Comparison of ENCODE assay signal across 19 cellular contexts in genomic region chr17:40625311-40625710, GRCh38. TPM values are rescaled to one million over a fixed set of nuclear protein-coding genes. Genes with fewer than 3 reads are reported as not detected.
"Had no signal": no experiment of that assay in that cellular context is flagged by ENCODE, and none has a peak within 500 bp of the region (broad histone marks: within the 10 kb centered on the region; RNA-seq: fewer than 3 reads in every experiment).

No MANE protein-coding gene starts in this region.

- H3K9me3 Mint-ChIP-seq: activated naive CD8-positive, alpha-beta T cell treated with anti-CD3 and anti-CD28 coated beads, Interleukin-2, amount 10 ng/mL, durations not matched to agents 7 days and 5 days; natural killer cell had no signal

- H3K27ac ChIP-seq: breast epithelium, gastroesophageal sphincter, lower lobe of right lung had no signal

- H3K4me3 ChIP-seq: breast epithelium, gastroesophageal sphincter, lower lobe of right lung had no signal

- H3K4me1 ChIP-seq: breast epithelium had no signal

- ATAC-seq: gastroesophageal sphincter, lower lobe of right lung, natural killer cell, right cardiac atrium had no signal

- H3K9me3 ChIP-seq: breast epithelium, gastroesophageal sphincter, lower lobe of right lung had no signal

- DNase-seq: activated CD4-positive, alpha-beta T cell treated with anti-CD3 and anti-CD28 coated beads for 1 hour; activated effector memory CD4-positive, alpha-beta T cell treated with anti-CD3 and anti-CD28 coated beads, Interleukin-2, amount 50 U/mL, for 16 hours; activated naive CD8-positive, alpha-beta T cell treated with anti-CD3 and anti-CD28 coated beads, Interleukin-2, amount 10 ng/mL, durations not matched to agents 7 days and 5 days; aorta; dermis blood vessel endothelial cell; hippocampal formation; lower lobe of right lung; natural killer cell; occipital lobe; right cardiac atrium; small intestine; substantia nigra; trophoblast cell had no signal

- H3K36me3 ChIP-seq: breast epithelium had no signal

- H3K27me3 Mint-ChIP-seq: activated naive CD8-positive, alpha-beta T cell treated with anti-CD3 and anti-CD28 coated beads, Interleukin-2, amount 10 ng/mL, durations not matched to agents 7 days and 5 days had no signal

- H3K27me3 ChIP-seq: breast epithelium, gastroesophageal sphincter had no signal

- H3K4me3 Mint-ChIP-seq: activated naive CD8-positive, alpha-beta T cell treated with anti-CD3 and anti-CD28 coated beads, Interleukin-2, amount 10 ng/mL, durations not matched to agents 7 days and 5 days; natural killer cell had no signal

- H3K27ac Mint-ChIP-seq: activated naive CD8-positive, alpha-beta T cell treated with anti-CD3 and anti-CD28 coated beads, Interleukin-2, amount 10 ng/mL, durations not matched to agents 7 days and 5 days; natural killer cell; progenitor cell of endocrine pancreas had no signal

RNA-seq across cellular contexts. Expression of gene KRT222, which starts 39.7 kb away (rescaled TPM):
- total RNA-seq: activated naive CD8-positive, alpha-beta T cell treated with anti-CD3 and anti-CD28 coated beads, Interleukin-2, amount 10 ng/mL, durations not matched to agents 7 days and 5 days; epithelial cell of proximal tubule; mononuclear cell; natural killer cell; T-helper 2 cell treated with Interferon-gamma antibody and Interleukin-4, amounts not matched to agents 100 ng/mL and 5 ng/mL, for 36 hours had no signal
- polyA plus RNA-seq: aorta had no signal
